8 cellular contexts compared by ENCODE assay signal in genomic region chr11:65471410-65471762, GRCh38. TPM values are rescaled to one million over a fixed set of nuclear protein-coding genes. Genes with fewer than 3 reads are reported as not detected.
DNase-seq lines count a peak whose midpoint lies in the region; ATAC-seq and TF ChIP-seq lines count a peak whose summit lies in the region.

No MANE protein-coding gene starts in this region.

- peaks cover 13% of the 10 kb centered on the region for H3K36me3 Mint-ChIP-seq in activated naive CD4-positive, alpha-beta T cell treated with anti-CD3 and anti-CD28 coated beads for 36 hours (ENCODE audit: low read depth)

- ATAC-seq in left cardiac atrium (peak; percentile 84 to 87), HG03460 (IDR thresholded peaks at IDR 0.05; ENCODE audit: unreplicated experiment) (no peak)

- peaks cover 44% of the 10 kb centered on the region for H3K4me1 Mint-ChIP-seq in activated naive CD4-positive, alpha-beta T cell treated with anti-CD3 and anti-CD28 coated beads for 36 hours (ENCODE audit: low read depth)

- peak; percentile 27 to 66 (median 52) for TF ChIP-seq CTCF in adrenal gland (IDR thresholded peaks at IDR 0.05)

- no peaks in the 10 kb centered on the region for H3K36me3 ChIP-seq in adrenal gland (replicated peaks in 1 of 2)

- intact Hi-C loops in activated naive CD4-positive, alpha-beta T cell treated with anti-CD3 and anti-CD28 coated beads for 36 hours (cut with micrococcal nuclease): no loop called here
- intact Hi-C loops in adrenal gland (cut with DNase I): no loop called here
- intact Hi-C loops in left cardiac atrium (cut with DNase I): loop anchor here in 1 of 2 donors (5.0 kb wide), 1 partner anchor 49 kb away; the partner anchor contains the start of gene NEAT1

- no peaks in the 10 kb centered on the region for H3K9me3 ChIP-seq in adrenal gland (replicated peaks in 1 of 3)

- peaks cover 15 to 32% of the 10 kb centered on the region in 2 donors for H3K4me1 ChIP-seq in adrenal gland (replicated peaks in 1 of 2)

- DNase-seq in activated naive CD4-positive, alpha-beta T cell treated with anti-CD3 and anti-CD28 coated beads for 36 hours: peak; percentile 64
- DNase-seq in activated naive CD4-positive, alpha-beta T cell treated with Interleukin-2 at 50 U/mL for 16 hours: no peak
- DNase-seq in NCI-H1694 treated with DMSO at 0.1 percent for 48 hours (lab: John Stamatoyannopoulos, UW) (peak; percentile 47), adrenal gland (peak; percentile 75 to 92 (median 88)), left cardiac atrium (peak; percentile 76), renal cortical epithelial cell (ENCODE audit: low read depth) (peak; percentile 72), mesenteric fat pad (ENCODE audit: low spot score) (no peak)

- no peaks in the 10 kb centered on the region for H3K27me3 Mint-ChIP-seq in activated naive CD4-positive, alpha-beta T cell treated with anti-CD3 and anti-CD28 coated beads for 36 hours (ENCODE audit: low read depth)

- no peaks in the 10 kb centered on the region for H3K9me3 Mint-ChIP-seq in activated naive CD4-positive, alpha-beta T cell treated with anti-CD3 and anti-CD28 coated beads for 36 hours

- H3K27me3 ChIP-seq in adrenal gland: no peaks in the 10 kb centered on the region

- H3K4me3 Mint-ChIP-seq in activated naive CD4-positive, alpha-beta T cell treated with anti-CD3 and anti-CD28 coated beads for 36 hours: peak overlapping the region; percentile 69

- WGBS in adrenal gland, 4 donors: 0 to 11% (median 4%) methylated on average over 3 to 4 of the region's 4 CpGs

- no peak for TF ChIP-seq POLR2A in adrenal gland (IDR thresholded peaks at IDR 0.05)

- peak overlapping the region; percentile 91 to 98 (median 93) for H3K27ac ChIP-seq in adrenal gland

- H3K27ac Mint-ChIP-seq in activated naive CD4-positive, alpha-beta T cell treated with anti-CD3 and anti-CD28 coated beads for 36 hours: peak overlapping the region; percentile 95

- peak overlapping the region in 1 of 4 donors; percentile 37 for H3K4me3 ChIP-seq in adrenal gland

- CTCF ChIA-PET in activated naive CD4-positive, alpha-beta T cell treated with anti-CD3 and anti-CD28 coated beads for 36 hours (lab: Charles Lee): interaction anchor here (0.6 to 5.0 kb wide), 20 partner anchors 10 to 156 kb away, joined by 3 to 57 read pairs (median 5); partner anchors contain the start of gene MALAT1

RNA-seq across cellular contexts. Expression of gene MALAT1, which starts 27.5 kb away (rescaled TPM):
- total RNA-seq in activated naive CD4-positive, alpha-beta T cell treated with anti-CD3 and anti-CD28 coated beads for 36 hours: over 10,000 TPM; 10,460 to 10,508 TPM
- total RNA-seq in adrenal gland (over 10,000 TPM in 5 of 8 donors, 1,000 to 10,000 TPM in 3; 5,921 to 17,143 (median 10,900) TPM), left cardiac atrium (1,000 to 10,000 TPM; 4,098 to 7,342 TPM), renal cortical epithelial cell (3,367 and 12,764 TPM in 2 replicates), mesenteric fat pad (11,495 TPM)
- 1,000 to 10,000 TPM in 1 of 3 donors, 100 to 1,000 TPM in 2; 237 to 9,519 (median 973) TPM for polyA plus RNA-seq in adrenal gland

RNA-seq across cellular contexts. Expression of gene NEAT1, which starts 48.8 kb away (rescaled TPM):
- 100 to 1,000 TPM; 693 to 750 TPM for total RNA-seq in activated naive CD4-positive, alpha-beta T cell treated with anti-CD3 and anti-CD28 coated beads for 36 hours
- total RNA-seq in adrenal gland (1,000 to 10,000 TPM in 3 of 8 donors, 100 to 1,000 TPM in 4, 10 to 100 TPM in 1; 64.3 to 1,661 (median 335) TPM), left cardiac atrium (100 to 1,000 TPM; 405 to 657 TPM), renal cortical epithelial cell (17.4 and 141 TPM in 2 replicates), mesenteric fat pad (1,527 TPM)
- 1,000 to 10,000 TPM in 2 of 3 donors, 100 to 1,000 TPM in 1; 216 to 6,838 (median 2,645) TPM for polyA plus RNA-seq in adrenal gland

RNA-seq across cellular contexts. Expression of gene SCYL1, which starts 53.5 kb away (rescaled TPM):
- total RNA-seq in activated naive CD4-positive, alpha-beta T cell treated with anti-CD3 and anti-CD28 coated beads for 36 hours: 10 to 100 TPM; 57.9 to 58.3 TPM
- total RNA-seq in adrenal gland (100 to 1,000 TPM; 105 to 240 (median 145) TPM), left cardiac atrium (10 to 100 TPM; 51.5 to 67.3 TPM), renal cortical epithelial cell (48.8 and 57.2 TPM in 2 replicates), mesenteric fat pad (87.0 TPM)
- 100 to 1,000 TPM in 2 of 3 donors, 10 to 100 TPM in 1; 52.3 to 395 (median 329) TPM for polyA plus RNA-seq in adrenal gland

Comparison
In these comparisons a context has a peak if more than half of its experiments do, and no peak if none do; other contexts are left out.
1. DNase-seq: peak in activated naive CD4-positive, alpha-beta T cell treated with anti-CD3 and anti-CD28 coated beads for 36 hours (single experiment), NCI-H1694 treated with DMSO at 0.1 percent for 48 hours (single experiment), adrenal gland (7 of 7), left cardiac atrium (single experiment) and renal cortical epithelial cell (single experiment); none in activated naive CD4-positive, alpha-beta T cell treated with Interleukin-2 at 50 U/mL for 16 hours (single experiment) and mesenteric fat pad (single experiment).